Comparison of ENCODE assay signal across 23 cellular contexts in the genomic region with DNA sequence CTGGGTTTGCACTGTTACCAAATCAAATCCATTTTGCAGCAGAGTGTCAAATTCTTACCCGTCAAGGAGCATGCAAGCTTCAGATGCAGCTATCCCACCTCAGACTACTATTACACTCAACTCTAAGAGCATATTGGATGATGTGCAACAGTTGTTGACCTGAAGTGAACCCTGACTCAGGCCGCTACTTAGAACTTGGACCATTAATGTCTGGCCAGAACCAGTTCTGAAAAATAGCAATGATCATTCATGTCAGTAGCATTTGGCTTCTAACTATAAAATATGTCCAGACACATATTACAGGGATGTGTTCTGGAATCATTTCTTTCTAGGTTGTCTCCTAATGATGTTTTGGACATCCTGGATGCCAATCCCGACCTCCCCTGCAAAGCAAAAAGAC.
"Had no signal": no experiment of that assay in that cellular context is flagged by ENCODE, and none has a peak within 500 bp of the region (broad histone marks: within the 10 kb centered on the region; RNA-seq: fewer than 3 reads in every experiment).

No MANE protein-coding gene starts in this region.

- H3K27me3 ChIP-seq: esophagus muscularis mucosa, hepatocyte, left lung, suprapubic skin had no signal

- H3K36me3 ChIP-seq: esophagus muscularis mucosa, left lung, suprapubic skin had no signal

- H3K27ac ChIP-seq: left lung, suprapubic skin had no signal

- H3K4me2 ChIP-seq: hepatocyte had no signal

- DNase-seq: activated CD4-positive, alpha-beta T cell treated with anti-CD3 and anti-CD28 coated beads, Interleukin-2, amount 10 ng/mL, durations not matched to agents 24 days and 14 days; activated CD4-positive, CD25-positive, alpha-beta regulatory T cell; activated CD8-positive, alpha-beta memory T cell treated with anti-CD3 and anti-CD28 coated beads, Interleukin-2, amount 50 U/mL, for 4 hours; activated CD8-positive, alpha-beta T cell treated with anti-CD3 and anti-CD28 coated beads, Interleukin-2, amount 10 ng/mL, durations not matched to agents 7 days and 5 days; activated effector memory CD4-positive, alpha-beta T cell treated with anti-CD3 and anti-CD28 coated beads, Interleukin-2, amount 50 U/mL, for 16 hours; activated T-cell treated with anti-CD3 and anti-CD28 coated beads, Interleukin-2, amount 50 U/mL, for 48 hours; amniotic stem cell; cortex of kidney; effector CD4-positive, alpha-beta T cell; foreskin melanocyte; islet precursor cell; left lung; mesenchymal stem cell; occipital lobe; stimulated activated CD4-positive, alpha-beta T cell treated with anti-CD3 and anti-CD28 coated beads, Interleukin-2, amount 100 ng/mL, for 48 hours; stimulated activated naive B cell treated with anti-CD40 and anti-IgM and Interleukin-4, amounts not matched to agents 10 μg/mL and 1 μg/mL and 100 μg/mL, for 72 hours had no signal

- H3K4me1 Mint-ChIP-seq: activated CD4-positive, alpha-beta T cell treated with anti-CD3 and anti-CD28 coated beads, Interleukin-2, amount 10 ng/mL, durations not matched to agents 24 days and 14 days; stimulated activated naive B cell treated with anti-CD40 and anti-IgM and Interleukin-4, amounts not matched to agents 10 μg/mL and 1 μg/mL and 100 μg/mL, for 72 hours had no signal

- H3K9me3 ChIP-seq: esophagus muscularis mucosa, left lung, suprapubic skin had no signal

- H3K27ac Mint-ChIP-seq: activated CD4-positive, alpha-beta T cell treated with anti-CD3 and anti-CD28 coated beads, Interleukin-2, amount 10 ng/mL, durations not matched to agents 24 days and 14 days; activated CD8-positive, alpha-beta T cell treated with anti-CD3 and anti-CD28 coated beads, Interleukin-2, amount 10 ng/mL, durations not matched to agents 7 days and 5 days; activated naive CD4-positive, alpha-beta T cell treated with anti-CD3 and anti-CD28 coated beads, Interleukin-2, amount 50 U/mL, for 72 hours; brain; stimulated activated naive B cell treated with anti-CD40 and anti-IgM and Interleukin-4, amounts not matched to agents 10 μg/mL and 1 μg/mL and 100 μg/mL, for 72 hours had no signal

- H2AFZ ChIP-seq: hepatocyte had no signal

- H3K4me1 ChIP-seq: left lung had no signal

- H3K4me3 ChIP-seq: esophagus muscularis mucosa, hepatocyte, left lung, suprapubic skin had no signal

- H3K79me2 ChIP-seq: hepatocyte had no signal

- ATAC-seq: activated CD8-positive, alpha-beta T cell treated with anti-CD3 and anti-CD28 coated beads, Interleukin-2, amount 10 ng/mL, durations not matched to agents 7 days and 5 days; activated naive CD4-positive, alpha-beta T cell treated with anti-CD3 and anti-CD28 coated beads, Interleukin-2, amount 50 U/mL, for 72 hours; left lung; natural killer cell treated with Interleukin-12 subunit alpha and Interleukin-12 subunit beta and Interleukin-15 and Interleukin-18, amount 100 ng/mL, for 72 hours; stimulated activated naive B cell treated with anti-CD40 and anti-IgM and Interleukin-4, amounts not matched to agents 10 μg/mL and 1 μg/mL and 100 μg/mL, for 72 hours had no signal

- H3K36me3 Mint-ChIP-seq: activated naive CD4-positive, alpha-beta T cell treated with anti-CD3 and anti-CD28 coated beads, Interleukin-2, amount 50 U/mL, for 72 hours; brain; natural killer cell treated with Interleukin-12 subunit alpha and Interleukin-12 subunit beta and Interleukin-15 and Interleukin-18, amount 100 ng/mL, for 72 hours; stimulated activated naive B cell treated with anti-CD40 and anti-IgM and Interleukin-4, amounts not matched to agents 10 μg/mL and 1 μg/mL and 100 μg/mL, for 72 hours had no signal

- H3K4me3 Mint-ChIP-seq: activated CD4-positive, alpha-beta T cell treated with anti-CD3 and anti-CD28 coated beads, Interleukin-2, amount 10 ng/mL, durations not matched to agents 24 days and 14 days; activated CD8-positive, alpha-beta T cell treated with anti-CD3 and anti-CD28 coated beads, Interleukin-2, amount 10 ng/mL, durations not matched to agents 7 days and 5 days; brain; central memory CD8-positive, alpha-beta T cell; natural killer cell treated with Interleukin-12 subunit alpha and Interleukin-12 subunit beta and Interleukin-15 and Interleukin-18, amount 100 ng/mL, for 72 hours; stimulated activated naive B cell treated with anti-CD40 and anti-IgM and Interleukin-4, amounts not matched to agents 10 μg/mL and 1 μg/mL and 100 μg/mL, for 72 hours had no signal
